Comparison of ENCODE assay signal across 18 cellular contexts in the genomic region with DNA sequence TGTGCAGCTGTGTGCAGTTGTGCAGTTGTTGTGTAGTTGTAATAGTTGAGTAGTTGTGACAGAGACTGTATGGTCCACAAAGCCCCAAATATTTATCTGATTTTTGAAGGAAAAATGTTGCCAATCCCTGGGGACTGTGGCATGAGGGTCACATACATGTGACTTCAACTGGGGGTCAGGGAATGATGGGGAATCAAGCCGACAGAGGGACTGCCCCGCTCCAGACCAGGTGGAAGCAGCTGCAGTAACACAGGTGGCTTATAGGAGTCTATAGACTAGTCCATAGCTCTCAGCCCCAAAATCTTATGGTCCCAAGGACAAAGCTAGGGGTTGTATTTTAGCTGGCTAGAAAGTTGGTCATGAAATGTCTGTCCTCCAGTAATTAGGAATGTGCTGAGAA. TPM values are rescaled to one million over a fixed set of nuclear protein-coding genes. Genes with fewer than 3 reads are reported as not detected.
"Had no signal": no experiment of that assay in that cellular context is flagged by ENCODE, and none has a peak within 500 bp of the region (broad histone marks: within the 10 kb centered on the region; RNA-seq: fewer than 3 reads in every experiment).

No MANE protein-coding gene starts in this region.

- H3K4me2 ChIP-seq: PC-9, SK-N-SH had no signal

- H3K4me3 Mint-ChIP-seq: activated CD4-positive, alpha-beta T cell treated with anti-CD3 and anti-CD28 coated beads, Interleukin-2, amount 10 ng/mL, durations not matched to agents 7 days and 5 days; activated CD8-positive, alpha-beta T cell treated with anti-CD3 and anti-CD28 coated beads, Interleukin-2, amount 10 ng/mL, durations not matched to agents 7 days and 5 days; activated naive CD8-positive, alpha-beta T cell treated with anti-CD3 and anti-CD28 coated beads, Interleukin-2, amount 50 U/mL, for 24 hours; activated T-cell treated with anti-CD3 and anti-CD28 coated beads, Interleukin-2, amount 50 U/mL, for 24 hours; T-helper 1 cell treated with Interleukin-12 subunit alpha and Interleukin-12 subunit beta and Interleukin-4 antibody, amounts not matched to agents 30 μg/mL and 1 μg/mL, for 36 hours; T-helper 2 cell treated with Interferon-gamma antibody and Interleukin-4, amounts not matched to agents 5 μg/mL and 100 μg/mL, for 36 hours had no signal

- H3K9me3 Mint-ChIP-seq: activated CD4-positive, alpha-beta T cell treated with anti-CD3 and anti-CD28 coated beads, Interleukin-2, amount 10 ng/mL, durations not matched to agents 7 days and 5 days; activated naive CD4-positive, alpha-beta T cell treated with anti-CD3 and anti-CD28 coated beads for 36 hours; activated naive CD4-positive, alpha-beta T cell treated with anti-CD3 and anti-CD28 coated beads, Interleukin-2, amount 50 U/mL, for 72 hours; activated naive CD8-positive, alpha-beta T cell treated with anti-CD3 and anti-CD28 coated beads, Interleukin-2, amount 50 U/mL, for 24 hours; activated T-cell treated with anti-CD3 and anti-CD28 coated beads, Interleukin-2, amount 50 U/mL, for 24 hours; activated T-helper 2 cell treated with anti-CD3 and anti-CD28 coated beads, Interferon-gamma antibody, Interleukin-2, Interleukin-4, amounts not matched to agents 10 μg/mL and 5 μg/mL and 100 μg/mL, durations not matched to agents 14 hours and 24 hours and 36 hours; T-helper 1 cell treated with Interleukin-12 subunit alpha and Interleukin-12 subunit beta and Interleukin-4 antibody, amounts not matched to agents 30 μg/mL and 1 μg/mL, for 36 hours; T-helper 2 cell treated with Interferon-gamma antibody and Interleukin-4, amounts not matched to agents 5 μg/mL and 100 μg/mL, for 36 hours had no signal

- DNase-seq: activated CD4-positive, alpha-beta T cell treated with anti-CD3 and anti-CD28 coated beads, Interleukin-2, amount 10 ng/mL, durations not matched to agents 7 days and 5 days; activated CD8-positive, alpha-beta T cell treated with anti-CD3 and anti-CD28 coated beads, Interleukin-2, amount 10 ng/mL, durations not matched to agents 7 days and 5 days; activated naive CD4-positive, alpha-beta T cell treated with anti-CD3 and anti-CD28 coated beads for 36 hours; NCI-H1417 treated with DMSO at 0.1 percent for 48 hours; NCI-H2227 treated with DMSO at 0.1 percent for 48 hours; NCI-H774; PC-9; SHP77 treated with DMSO at 0.1 percent for 48 hours had no signal

- H3K36me3 Mint-ChIP-seq: activated naive CD4-positive, alpha-beta T cell treated with anti-CD3 and anti-CD28 coated beads, Interleukin-2, amount 50 U/mL, for 72 hours had no signal

- H3K9me3 ChIP-seq: SJSA1, SK-N-SH had no signal

- H3K27me3 ChIP-seq: SJSA1 had no signal

- H3K27ac Mint-ChIP-seq: activated CD4-positive, alpha-beta T cell treated with anti-CD3 and anti-CD28 coated beads, Interleukin-2, amount 10 ng/mL, durations not matched to agents 7 days and 5 days; activated CD8-positive, alpha-beta T cell treated with anti-CD3 and anti-CD28 coated beads, Interleukin-2, amount 10 ng/mL, durations not matched to agents 7 days and 5 days; activated naive CD4-positive, alpha-beta T cell treated with anti-CD3 and anti-CD28 coated beads for 36 hours; activated T-cell treated with anti-CD3 and anti-CD28 coated beads, Interleukin-2, amount 50 U/mL, for 24 hours; T-helper 1 cell treated with Interleukin-12 subunit alpha and Interleukin-12 subunit beta and Interleukin-4 antibody, amounts not matched to agents 30 μg/mL and 1 μg/mL, for 36 hours; T-helper 2 cell treated with Interferon-gamma antibody and Interleukin-4, amounts not matched to agents 5 μg/mL and 100 μg/mL, for 36 hours had no signal

- H3K27me3 Mint-ChIP-seq: activated CD4-positive, alpha-beta T cell treated with anti-CD3 and anti-CD28 coated beads, Interleukin-2, amount 10 ng/mL, durations not matched to agents 7 days and 5 days; activated naive CD8-positive, alpha-beta T cell treated with anti-CD3 and anti-CD28 coated beads, Interleukin-2, amount 50 U/mL, for 24 hours; activated T-cell treated with anti-CD3 and anti-CD28 coated beads, Interleukin-2, amount 50 U/mL, for 24 hours had no signal

- H2AFZ ChIP-seq: PC-9 had no signal

- H3K27ac ChIP-seq: PC-9, SJSA1 had no signal

- H3K4me3 ChIP-seq: K562, PC-9, SJSA1 had no signal

- H3K9ac ChIP-seq: SK-N-SH had no signal

RNA-seq across cellular contexts. Expression of a gene that starts 29.8 kb away (rescaled TPM):
- total RNA-seq: OCI-LY7 had no signal
